ENCODE assay signal across 17 cellular contexts in the genomic region with DNA sequence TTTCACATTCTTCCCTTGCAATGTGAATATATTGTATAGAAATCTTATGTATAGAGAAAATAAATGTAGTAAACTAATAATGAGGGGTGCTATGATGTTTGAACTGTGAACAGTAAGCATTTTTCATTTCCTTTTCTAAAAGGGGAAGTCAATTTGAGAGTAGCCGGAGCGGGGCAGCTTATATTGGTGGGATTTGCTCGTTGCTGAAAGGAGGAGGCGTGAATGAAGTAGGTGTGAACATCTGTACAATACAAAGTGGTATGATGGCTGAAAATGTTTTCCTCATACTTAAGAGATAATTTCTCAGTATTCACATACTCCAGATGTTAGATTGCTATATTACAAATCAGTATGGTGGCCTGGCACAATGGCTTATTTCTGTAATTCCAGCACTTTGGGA.
DNase-seq lines count a peak whose midpoint lies in the region; ATAC-seq lines count a peak whose summit lies in the region.
"Had no signal": no experiment of that assay in that cellular context is flagged by ENCODE, and none has a peak within 500 bp of the region (broad histone marks: within the 10 kb centered on the region; RNA-seq: fewer than 3 reads in every experiment).

No MANE protein-coding gene starts in this region.

- no peaks in the 10 kb centered on the region for H3K4me1 Mint-ChIP-seq in activated CD8-positive, alpha-beta T cell treated with anti-CD3 and anti-CD28 coated beads, Interleukin-2, amount 10 ng/mL, durations not matched to agents 7 days and 5 days (ENCODE audit: low read depth)
- H3K4me1 Mint-ChIP-seq: naive thymus-derived CD4-positive, alpha-beta T cell; WTC11 had no signal

- peak; percentile 67 for DNase-seq in CD1c-positive myeloid dendritic cell (ENCODE audit: extremely low spot score)
- DNase-seq in KBM-7, result peak; percentile 50
- DNase-seq in activated CD8-positive, alpha-beta T cell treated with anti-CD3 and anti-CD28 coated beads, Interleukin-2, amount 10 ng/mL, durations not matched to agents 7 days and 5 days, result no peak
- no peak for DNase-seq in DMS114 treated with DMSO at 0.1 percent for 48 hours (lab: John Stamatoyannopoulos, UW; ENCODE audit: unreplicated experiment)
- no peak for DNase-seq in SW480 (ENCODE audit: low spot score)
- DNase-seq in DMS153 treated with DMSO at 0.1 percent for 48 hours (lab: John Stamatoyannopoulos, UW; ENCODE audit: unreplicated experiment), result no peak
- DNase-seq: activated T-cell treated with anti-CD3 and anti-CD28 coated beads, Interleukin-2, amount 50 U/mL, for 1 hour; DMS153; gastrocnemius medialis; left cardiac atrium; naive thymus-derived CD4-positive, alpha-beta T cell; Right ventricle myocardium superior; testis had no signal

- in situ Hi-C loops in KBM-7 (cut with MboI; ENCODE audit: low pct_unique_long_range_greater_than_20kb, low sequenced_read_pairs), result no loop called here

- ATAC-seq in GM19351 (IDR thresholded peaks at IDR 0.05; ENCODE audit: unreplicated experiment) (peak; percentile 98), HG02870 (IDR thresholded peaks at IDR 0.05; ENCODE audit: unreplicated experiment) (peak; percentile 89)
- no peak for ATAC-seq in activated CD8-positive, alpha-beta T cell treated with anti-CD3 and anti-CD28 coated beads, Interleukin-2, amount 10 ng/mL, durations not matched to agents 7 days and 5 days
- ATAC-seq: gastrocnemius medialis; left cardiac atrium; naive thymus-derived CD4-positive, alpha-beta T cell; sciatic nerve; WTC11 had no signal

- H3K4me3 Mint-ChIP-seq in activated CD8-positive, alpha-beta T cell treated with anti-CD3 and anti-CD28 coated beads, Interleukin-2, amount 10 ng/mL, durations not matched to agents 7 days and 5 days, result no peak overlapping the region
- H3K4me3 Mint-ChIP-seq: naive thymus-derived CD4-positive, alpha-beta T cell; WTC11 had no signal

- H3K36me3 Mint-ChIP-seq in activated CD8-positive, alpha-beta T cell treated with anti-CD3 and anti-CD28 coated beads, Interleukin-2, amount 10 ng/mL, durations not matched to agents 7 days and 5 days (ENCODE audit: low read depth), result no peaks in the 10 kb centered on the region
- H3K36me3 Mint-ChIP-seq: naive thymus-derived CD4-positive, alpha-beta T cell; WTC11 had no signal

- POLR2A ChIA-PET in activated CD8-positive, alpha-beta T cell treated with anti-CD3 and anti-CD28 coated beads, Interleukin-2, amount 10 ng/mL, durations not matched to agents 7 days and 5 days (lab: Charles Lee), result no interaction called here

- H3K27me3 Mint-ChIP-seq in activated CD8-positive, alpha-beta T cell treated with anti-CD3 and anti-CD28 coated beads, Interleukin-2, amount 10 ng/mL, durations not matched to agents 7 days and 5 days (ENCODE audit: low read depth), result no peaks in the 10 kb centered on the region
- H3K27me3 Mint-ChIP-seq: naive thymus-derived CD4-positive, alpha-beta T cell had no signal

- CTCF ChIA-PET in activated CD8-positive, alpha-beta T cell treated with anti-CD3 and anti-CD28 coated beads, Interleukin-2, amount 10 ng/mL, durations not matched to agents 7 days and 5 days (lab: Charles Lee), result no interaction called here

- H3K27ac Mint-ChIP-seq in activated CD8-positive, alpha-beta T cell treated with anti-CD3 and anti-CD28 coated beads, Interleukin-2, amount 10 ng/mL, durations not matched to agents 7 days and 5 days, result no peak overlapping the region
- H3K27ac Mint-ChIP-seq: naive thymus-derived CD4-positive, alpha-beta T cell; WTC11 had no signal

- no peaks in the 10 kb centered on the region for H3K9me3 Mint-ChIP-seq in activated CD8-positive, alpha-beta T cell treated with anti-CD3 and anti-CD28 coated beads, Interleukin-2, amount 10 ng/mL, durations not matched to agents 7 days and 5 days (ENCODE audit: insufficient read depth)
- H3K9me3 Mint-ChIP-seq: naive thymus-derived CD4-positive, alpha-beta T cell; WTC11 had no signal

Comparison
In these comparisons a context has a peak if more than half of its experiments do, and no peak if none do; other contexts are left out.
1. DNase-seq: peak in CD1c-positive myeloid dendritic cell (single experiment) and KBM-7 (single experiment); none in activated CD8-positive, alpha-beta T cell treated with anti-CD3 and anti-CD28 coated beads, Interleukin-2, amount 10 ng/mL, durations not matched to agents 7 days and 5 days (single experiment), DMS114 treated with DMSO at 0.1 percent for 48 hours (single experiment), SW480 (single experiment) and DMS153 treated with DMSO at 0.1 percent for 48 hours (single experiment).